Comparison of ENCODE assay signal across 8 cellular contexts in genomic region chr15:59437777-59438574, GRCh38. TPM values are rescaled to one million over a fixed set of nuclear protein-coding genes. Genes with fewer than 3 reads are reported as not detected.
A peak's percentile ranks its signal among the peaks of the same experiment; 100 is the strongest.
DNase-seq lines count a peak whose midpoint lies in the region; ATAC-seq and TF ChIP-seq lines count a peak whose summit lies in the region.

Gene FAM81A, plus strand, starts transcription at chr15:59438186. Its CDS starts 20,441 bp downstream, at chr15:59458627.

- no peaks in the 10 kb centered on the region for H3K4me1 ChIP-seq in esophagus (ENCODE audit: control insufficient read depth in 2 of 2, insufficient read depth in 2 of 2, low read length in 1 of 2)
- H3K4me1 ChIP-seq in mucosa of descending colon (ENCODE audit: low read depth): peaks cover 7% of the 10 kb centered on the region

- peak within 1 kb of the TSS; percentile 39 to 52 for H3K4me3 ChIP-seq in esophagus (ENCODE audit: low read depth in 1 of 2, low read length in 2 of 2)
- no peak within 1 kb of the TSS for H3K4me3 ChIP-seq in mucosa of descending colon

- CTCF ChIA-PET in activated CD8-positive, alpha-beta memory T cell treated with anti-CD3 and anti-CD28 coated beads, Interleukin-2, amount 10 ng/mL, durations not matched to agents 7 days and 5 days (lab: Charles Lee): interaction anchor here (1.4 kb wide), 1 partner anchor 16 kb away, joined by 4 read pairs; no protein-coding TSS in a partner anchor

- H3K27ac Mint-ChIP-seq in activated CD8-positive, alpha-beta memory T cell treated with anti-CD3 and anti-CD28 coated beads, Interleukin-2, amount 10 ng/mL, durations not matched to agents 7 days and 5 days: no peak within 1 kb of the TSS
- no peak within 1 kb of the TSS for H3K27ac Mint-ChIP-seq in stimulated activated naive CD8-positive, alpha-beta T cell treated with anti-CD3 and anti-CD28 coated beads, Interleukin-15, amount 100 ng/mL, for 72 hours

- H3K4me3 Mint-ChIP-seq in activated CD8-positive, alpha-beta memory T cell treated with anti-CD3 and anti-CD28 coated beads, Interleukin-2, amount 10 ng/mL, durations not matched to agents 7 days and 5 days: peak within 1 kb of the TSS; percentile 73
- H3K4me3 Mint-ChIP-seq in stimulated activated naive CD8-positive, alpha-beta T cell treated with anti-CD3 and anti-CD28 coated beads, Interleukin-15, amount 100 ng/mL, for 72 hours: peak within 1 kb of the TSS; percentile 81 to 82

- WGBS in esophagus, 2 donors: 0 to 1% methylated on average over 77 to 95 of the region's 95 CpGs

- DNase-seq in Ammon's horn (ENCODE audit: low spot score) (peak; percentile 92), NCI-H2196 treated with DMSO at 0.1 percent for 48 hours (lab: John Stamatoyannopoulos, UW; ENCODE audit: unreplicated experiment) (peak; percentile 36), mucosa of descending colon (peak; percentile 74 to 85 (median 81))
- DNase-seq in activated CD8-positive, alpha-beta memory T cell treated with anti-CD3 and anti-CD28 coated beads, Interleukin-2, amount 10 ng/mL, durations not matched to agents 7 days and 5 days: peak; percentile 61
- peak; percentile 48 to 51 for DNase-seq in stimulated activated naive CD8-positive, alpha-beta T cell treated with anti-CD3 and anti-CD28 coated beads, Interleukin-15, amount 100 ng/mL, for 72 hours

- ATAC-seq in GM18861 (IDR thresholded peaks at IDR 0.05; ENCODE audit: unreplicated experiment) (peak; percentile 68), HG03064 (IDR thresholded peaks at IDR 0.05; ENCODE audit: low read depth, unreplicated experiment) (peak; percentile 64), mucosa of descending colon (peak; percentile 87)
- ATAC-seq in activated CD8-positive, alpha-beta memory T cell treated with anti-CD3 and anti-CD28 coated beads, Interleukin-2, amount 10 ng/mL, durations not matched to agents 7 days and 5 days: peak; percentile 83
- peak; percentile 88 for ATAC-seq in stimulated activated naive CD8-positive, alpha-beta T cell treated with anti-CD3 and anti-CD28 coated beads, Interleukin-15, amount 100 ng/mL, for 72 hours

- H3K27ac ChIP-seq in esophagus (ENCODE audit: low read depth in 2 of 2, low read length in 1 of 2): no peak within 1 kb of the TSS

- H3K36me3 ChIP-seq in esophagus (ENCODE audit: control insufficient read depth in 2 of 2, insufficient read depth in 2 of 2, low read length in 1 of 2) (no peaks in the 10 kb centered on the region), mucosa of descending colon (ENCODE audit: low read depth) (no peaks in the 10 kb centered on the region)

- H3K27me3 ChIP-seq in esophagus (ENCODE audit: control insufficient read depth in 1 of 2, insufficient read depth in 2 of 2, low read length in 2 of 2): no peaks in the 10 kb centered on the region

- no peaks in the 10 kb centered on the region for H3K9me3 Mint-ChIP-seq in activated CD8-positive, alpha-beta memory T cell treated with anti-CD3 and anti-CD28 coated beads, Interleukin-2, amount 10 ng/mL, durations not matched to agents 7 days and 5 days (ENCODE audit: low read depth)
- H3K9me3 Mint-ChIP-seq in stimulated activated naive CD8-positive, alpha-beta T cell treated with anti-CD3 and anti-CD28 coated beads, Interleukin-15, amount 100 ng/mL, for 72 hours: no peaks in the 10 kb centered on the region

- H3K4me1 Mint-ChIP-seq in activated CD8-positive, alpha-beta memory T cell treated with anti-CD3 and anti-CD28 coated beads, Interleukin-2, amount 10 ng/mL, durations not matched to agents 7 days and 5 days: peaks cover 18% of the 10 kb centered on the region
- H3K4me1 Mint-ChIP-seq in stimulated activated naive CD8-positive, alpha-beta T cell treated with anti-CD3 and anti-CD28 coated beads, Interleukin-15, amount 100 ng/mL, for 72 hours: peaks cover 17% of the 10 kb centered on the region

- H3K9me3 ChIP-seq in esophagus (ENCODE audit: control insufficient read depth in 2 of 2, insufficient read depth in 1 of 2, low read depth in 1 of 2, low read length in 1 of 2) (no peaks in the 10 kb centered on the region), mucosa of descending colon (no peaks in the 10 kb centered on the region)

- intact Hi-C loops in mucosa of descending colon (cut with DNase I, micrococcal nuclease): no loop called here

- TF ChIP-seq CTCF in mucosa of descending colon (IDR thresholded peaks at IDR 0.05): no peak

- peaks cover 75% of the 10 kb centered on the region for H3K27me3 Mint-ChIP-seq in activated CD8-positive, alpha-beta memory T cell treated with anti-CD3 and anti-CD28 coated beads, Interleukin-2, amount 10 ng/mL, durations not matched to agents 7 days and 5 days
- H3K27me3 Mint-ChIP-seq in stimulated activated naive CD8-positive, alpha-beta T cell treated with anti-CD3 and anti-CD28 coated beads, Interleukin-15, amount 100 ng/mL, for 72 hours: peaks cover 77% of the 10 kb centered on the region

- H3K36me3 Mint-ChIP-seq in activated CD8-positive, alpha-beta memory T cell treated with anti-CD3 and anti-CD28 coated beads, Interleukin-2, amount 10 ng/mL, durations not matched to agents 7 days and 5 days: no peaks in the 10 kb centered on the region

RNA-seq across cellular contexts. Expression of gene FAM81A, which starts in this region (rescaled TPM):
- 1 to 10 TPM; 2.5 to 3.7 TPM for total RNA-seq in activated CD8-positive, alpha-beta memory T cell treated with anti-CD3 and anti-CD28 coated beads, Interleukin-2, amount 10 ng/mL, durations not matched to agents 7 days and 5 days
- polyA plus RNA-seq in esophagus: under 1 TPM; 0.12 to 0.38 TPM
- total RNA-seq in mucosa of descending colon: 10 to 100 TPM in 1 of 3 donors, 1 to 10 TPM in 2; 4.1 to 10.3 (median 9.7) TPM

Comparison
In these comparisons a context has a peak if more than half of its experiments do, and no peak if none do; other contexts are left out.
1. DNase-seq: peak in every context shown above with its lines; median percentile 92 in Ammon's horn; 81 in mucosa of descending colon; 61 in activated CD8-positive, alpha-beta memory T cell treated with anti-CD3 and anti-CD28 coated beads, Interleukin-2, amount 10 ng/mL, durations not matched to agents 7 days and 5 days; 50 in stimulated activated naive CD8-positive, alpha-beta T cell treated with anti-CD3 and anti-CD28 coated beads, Interleukin-15, amount 100 ng/mL, for 72 hours; 36 in NCI-H2196 treated with DMSO at 0.1 percent for 48 hours.